Comparison of ENCODE assay signal across 32 cellular contexts in genomic region chr3:89624494-89624893, GRCh38.
DNase-seq lines count a peak whose midpoint lies in the region; ATAC-seq, FAIRE-seq and TF ChIP-seq lines count a peak whose summit lies in the region.
"Had no signal": no experiment of that assay in that cellular context is flagged by ENCODE, and none has a peak within 500 bp of the region (broad histone marks: within the 10 kb centered on the region; RNA-seq: fewer than 3 reads in every experiment).

No MANE protein-coding gene starts in this region.

- no peak for TF ChIP-seq CTCF in HepG2 (CRISPR knock-in tag; IDR thresholded peaks at IDR 0.05)
- TF ChIP-seq CTCF in right lobe of liver (IDR thresholded peaks at IDR 0.05), result no peak

- DNase-seq in DMS53 (lab: John Stamatoyannopoulos, UW) (peak; percentile 8), DMS53 treated with DMSO at 0.1 percent for 48 hours (lab: John Stamatoyannopoulos, UW; ENCODE audit: unreplicated experiment) (no peak), HepG2 (ENCODE audit: low spot score) (peak; percentile 68), right lobe of liver (no peak), HuH-7 (ENCODE audit: low spot score) (peak; percentile 7), DMS114 treated with DMSO at 0.1 percent for 48 hours (lab: John Stamatoyannopoulos, UW; ENCODE audit: unreplicated experiment) (no peak)
- DNase-seq: 8988T; ACHN; AML-193; BE2C; C1 segment of cervical spinal cord; Caco-2; Calu3; CD4-positive, alpha-beta memory T cell; CD4-positive, alpha-beta T cell; CD4-positive, CD25-positive, alpha-beta regulatory T cell; CD8-positive, alpha-beta memory T cell; CD8-positive, alpha-beta T cell; COR-L47; DMS 273 treated with DMSO at 0.1 percent for 48 hours; DMS153; DMS79; DMS79 treated with DMSO at 0.1 percent for 48 hours; DND-41; EL had no signal

- H3K27me3 ChIP-seq in HepG2 (ENCODE audit: control insufficient read depth in 1 of 2, insufficient read depth in 2 of 2, low read length in 2 of 2) (0 out of 5 replicates have a peak, but pooled peaks cover 0 to 3% of the 10 kb centered on the region in 2 experiments), right lobe of liver (no peaks in the 10 kb centered on the region)
- H3K27me3 ChIP-seq: BE2C; BLaER1; BLaER1 treated with 17β-estradiol and CSF1 and Interleukin-3, amounts not matched to agents 10 nM and 100 nM had no signal

- H3K4me1 ChIP-seq in HepG2 (ENCODE audit: insufficient read depth, low read length), result peaks cover 25% of the 10 kb centered on the region
- no peaks in the 10 kb centered on the region for H3K4me1 ChIP-seq in right lobe of liver
- H3K4me1 ChIP-seq: A549; BE2C; BLaER1; BLaER1 treated with 17β-estradiol and CSF1 and Interleukin-3, amounts not matched to agents 10 nM and 100 nM had no signal

- H4K20me1 ChIP-seq in HepG2 (ENCODE audit: insufficient read depth, low read length), result no peaks in the 10 kb centered on the region
- H4K20me1 ChIP-seq: BLaER1; BLaER1 treated with 17β-estradiol and CSF1 and Interleukin-3, amounts not matched to agents 10 nM and 100 nM had no signal

- in situ Hi-C loops in HepG2 (cut with HindIII; ENCODE audit: extremely low pct_ligation_motif_present, low pct_unique_long_range_greater_than_20kb), result no loop called here

- H3K9me3 ChIP-seq in HepG2 (ENCODE audit: low read length) (no peaks in the 10 kb centered on the region), right lobe of liver (no peaks in the 10 kb centered on the region)
- H3K9me3 ChIP-seq: A549; BE2C; BLaER1; BLaER1 treated with 17β-estradiol and CSF1 and Interleukin-3, amounts not matched to agents 10 nM and 100 nM; Caco-2 had no signal

- H3K4me2 ChIP-seq in HepG2 (ENCODE audit: low read depth, low read length), result 0 out of 2 replicates have a peak overlapping the region, but pooled peaks have one; percentile 12
- H3K4me2 ChIP-seq: A549; BLaER1; BLaER1 treated with 17β-estradiol and CSF1 and Interleukin-3, amounts not matched to agents 10 nM and 100 nM had no signal

- intact Hi-C loops in HepG2 (cut with micrococcal nuclease; ENCODE audit: unreplicated experiment) (no loop called here), right lobe of liver (cut with DNase I) (no loop called here)

- ATAC-seq in HepG2 (peak; percentile 79), right lobe of liver (no peak)
- ATAC-seq: A549; CD8-positive, alpha-beta T cell had no signal

- WGBS in HepG2 (ENCODE audit: low lambda C conversion rate), result 21% methylated on average over 4 of the region's 4 CpGs
- WGBS in right lobe of liver (ENCODE audit: insufficient coverage, low coverage, low lambda C conversion rate, missing lambda C conversion rate), result 51% methylated on average over 4 of the region's 4 CpGs

- no peak overlapping the region for H3K9ac ChIP-seq in HepG2 (ENCODE audit: insufficient read depth, low read depth, low read length)
- H3K9ac ChIP-seq: BLaER1; BLaER1 treated with 17β-estradiol and CSF1 and Interleukin-3, amounts not matched to agents 10 nM and 100 nM had no signal

- TF ChIP-seq RAD21 in HepG2 (CRISPR knock-in tag; IDR thresholded peaks at IDR 0.05), result no peak

- H3K36me3 ChIP-seq in HepG2 (replicated peaks in 1 of 2; ENCODE audit: control insufficient read depth in 1 of 2, insufficient read depth in 2 of 2, low read length in 2 of 2) (no peaks in the 10 kb centered on the region), right lobe of liver (no peaks in the 10 kb centered on the region)
- H3K36me3 ChIP-seq: BE2C; BLaER1; BLaER1 treated with 17β-estradiol and CSF1 and Interleukin-3, amounts not matched to agents 10 nM and 100 nM had no signal

- H3K27ac ChIP-seq in HepG2 (ENCODE audit: extremely low read length, insufficient read depth, low read length), result no peak overlapping the region
- no peak overlapping the region for H3K27ac ChIP-seq in right lobe of liver
- H3K27ac ChIP-seq: 22Rv1; A549; BLaER1; BLaER1 treated with 17β-estradiol and CSF1 and Interleukin-3, amounts not matched to agents 10 nM and 100 nM; C4-2B had no signal

- no peaks in the 10 kb centered on the region for H3K79me2 ChIP-seq in HepG2 (ENCODE audit: insufficient read depth, low read length)

- BruUV-seq in HepG2 (replicated peaks; lab: Mats Ljungman, UMichigan), result no TSS peak

- CTCF ChIA-PET in HepG2 (lab: Yijun Ruan, JAX; ENCODE audit: low intra/inter-chr PET ratio, low total read pairs), result no interaction called here

- no peak overlapping the region for H3K4me3 ChIP-seq in HepG2 (replicated peaks in 1 of 3; ENCODE audit: insufficient read depth in 1 of 3, low read depth in 2 of 3, low read length in 3 of 3)
- no peak overlapping the region for H3K4me3 ChIP-seq in right lobe of liver
- H3K4me3 ChIP-seq: A549; BLaER1; BLaER1 treated with 17β-estradiol and CSF1 and Interleukin-3, amounts not matched to agents 10 nM and 100 nM had no signal

- TF ChIP-seq EP300 in HepG2 (IDR thresholded peaks at IDR 0.05; ENCODE audit: low read depth in 2 of 2, low read length in 2 of 2) (peak in 1 of 2 experiments; percentile 39; a peak in 1 of 4 replicates), HepG2 (CRISPR knock-in tag; IDR thresholded peaks at IDR 0.05; ENCODE audit: borderline replicate concordance) (no peak)

- TF ChIP-seq POLR2A in HepG2 (IDR thresholded peaks at IDR 0.05; ENCODE audit: insufficient read depth in 1 of 2, low read depth in 2 of 2, low read length in 2 of 2) (no peak), right lobe of liver (IDR thresholded peaks at IDR 0.05) (no peak)

- POLR2A ChIA-PET in HepG2 (lab: Yijun Ruan, JAX), result no interaction called here

- no peak for FAIRE-seq in HepG2 (lab: Jason Lieb, UNC)
- FAIRE-seq: A549, D721Med, G401.6 had no signal

- H2AFZ ChIP-seq in HepG2 (ENCODE audit: low read length), result no peak overlapping the region

TF ChIP-seq in HepG2, 621 proteins besides CTCF, POLR2A, EP300 and RAD21 (continues in another document):
- no peak for TF ChIP-seq FOXA1 (IDR thresholded peaks at IDR 0.05)
- TF ChIP-seq FOXA1 (CRISPR knock-in tag; IDR thresholded peaks at IDR 0.05), result peak; percentile 37; the same call in 1 of the 2 replicates
- TF ChIP-seq, protein P1, sequence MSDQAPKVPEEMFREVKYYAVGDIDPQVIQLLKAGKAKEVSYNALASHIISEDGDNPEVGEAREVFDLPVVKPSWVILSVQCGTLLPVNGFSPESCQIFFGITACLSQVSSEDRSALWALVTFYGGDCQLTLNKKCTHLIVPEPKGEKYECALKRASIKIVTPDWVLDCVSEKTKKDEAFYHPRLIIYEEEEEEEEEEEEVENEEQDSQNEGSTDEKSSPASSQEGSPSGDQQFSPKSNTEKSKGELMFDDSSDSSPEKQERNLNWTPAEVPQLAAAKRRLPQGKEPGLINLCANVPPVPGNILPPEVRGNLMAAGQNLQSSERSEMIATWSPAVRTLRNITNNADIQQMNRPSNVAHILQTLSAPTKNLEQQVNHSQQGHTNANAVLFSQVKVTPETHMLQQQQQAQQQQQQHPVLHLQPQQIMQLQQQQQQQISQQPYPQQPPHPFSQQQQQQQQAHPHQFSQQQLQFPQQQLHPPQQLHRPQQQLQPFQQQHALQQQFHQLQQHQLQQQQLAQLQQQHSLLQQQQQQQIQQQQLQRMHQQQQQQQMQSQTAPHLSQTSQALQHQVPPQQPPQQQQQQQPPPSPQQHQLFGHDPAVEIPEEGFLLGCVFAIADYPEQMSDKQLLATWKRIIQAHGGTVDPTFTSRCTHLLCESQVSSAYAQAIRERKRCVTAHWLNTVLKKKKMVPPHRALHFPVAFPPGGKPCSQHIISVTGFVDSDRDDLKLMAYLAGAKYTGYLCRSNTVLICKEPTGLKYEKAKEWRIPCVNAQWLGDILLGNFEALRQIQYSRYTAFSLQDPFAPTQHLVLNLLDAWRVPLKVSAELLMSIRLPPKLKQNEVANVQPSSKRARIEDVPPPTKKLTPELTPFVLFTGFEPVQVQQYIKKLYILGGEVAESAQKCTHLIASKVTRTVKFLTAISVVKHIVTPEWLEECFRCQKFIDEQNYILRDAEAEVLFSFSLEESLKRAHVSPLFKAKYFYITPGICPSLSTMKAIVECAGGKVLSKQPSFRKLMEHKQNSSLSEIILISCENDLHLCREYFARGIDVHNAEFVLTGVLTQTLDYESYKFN (CRISPR knock-in tag; conservative IDR thresholded peaks at IDR 0.05), result 0 out of 2 replicates have a peak, but pooled peaks have one; percentile 25
- TF ChIP-seq, protein P2, sequence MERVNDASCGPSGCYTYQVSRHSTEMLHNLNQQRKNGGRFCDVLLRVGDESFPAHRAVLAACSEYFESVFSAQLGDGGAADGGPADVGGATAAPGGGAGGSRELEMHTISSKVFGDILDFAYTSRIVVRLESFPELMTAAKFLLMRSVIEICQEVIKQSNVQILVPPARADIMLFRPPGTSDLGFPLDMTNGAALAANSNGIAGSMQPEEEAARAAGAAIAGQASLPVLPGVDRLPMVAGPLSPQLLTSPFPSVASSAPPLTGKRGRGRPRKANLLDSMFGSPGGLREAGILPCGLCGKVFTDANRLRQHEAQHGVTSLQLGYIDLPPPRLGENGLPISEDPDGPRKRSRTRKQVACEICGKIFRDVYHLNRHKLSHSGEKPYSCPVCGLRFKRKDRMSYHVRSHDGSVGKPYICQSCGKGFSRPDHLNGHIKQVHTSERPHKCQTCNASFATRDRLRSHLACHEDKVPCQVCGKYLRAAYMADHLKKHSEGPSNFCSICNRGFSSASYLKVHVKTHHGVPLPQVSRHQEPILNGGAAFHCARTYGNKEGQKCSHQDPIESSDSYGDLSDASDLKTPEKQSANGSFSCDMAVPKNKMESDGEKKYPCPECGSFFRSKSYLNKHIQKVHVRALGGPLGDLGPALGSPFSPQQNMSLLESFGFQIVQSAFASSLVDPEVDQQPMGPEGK (CRISPR knock-in tag; IDR thresholded peaks at IDR 0.05), result peak; percentile 41; the same call in 1 of the 2 replicates
- TF ChIP-seq GATAD2A (CRISPR knock-in tag; IDR thresholded peaks at IDR 0.05), result peak; percentile 65
- TF ChIP-seq RARA (CRISPR knock-in tag; IDR thresholded peaks at IDR 0.05), result 0 out of 2 replicates have a peak, but pooled peaks have one; percentile 16
- no peak for TF ChIP-seq SOX6 (IDR thresholded peaks at IDR 0.05)
- peak; percentile 35; the same call in 1 of the 2 replicates for TF ChIP-seq SOX6 (CRISPR knock-in tag; IDR thresholded peaks at IDR 0.05)
- TF ChIP-seq ZNF772 (CRISPR knock-in tag; IDR thresholded peaks at IDR 0.05), result no peak
- no peak for TF ChIP-seq TRIM24 (CRISPR knock-in tag; IDR thresholded peaks at IDR 0.05)
- TF ChIP-seq, protein P3, sequence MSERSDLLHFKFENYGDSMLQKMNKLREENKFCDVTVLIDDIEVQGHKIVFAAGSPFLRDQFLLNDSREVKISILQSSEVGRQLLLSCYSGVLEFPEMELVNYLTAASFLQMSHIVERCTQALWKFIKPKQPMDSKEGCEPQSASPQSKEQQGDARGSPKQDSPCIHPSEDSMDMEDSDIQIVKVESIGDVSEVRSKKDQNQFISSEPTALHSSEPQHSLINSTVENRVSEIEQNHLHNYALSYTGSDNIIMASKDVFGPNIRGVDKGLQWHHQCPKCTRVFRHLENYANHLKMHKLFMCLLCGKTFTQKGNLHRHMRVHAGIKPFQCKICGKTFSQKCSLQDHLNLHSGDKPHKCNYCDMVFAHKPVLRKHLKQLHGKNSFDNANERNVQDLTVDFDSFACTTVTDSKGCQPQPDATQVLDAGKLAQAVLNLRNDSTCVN (CRISPR knock-in tag; IDR thresholded peaks at IDR 0.05; ENCODE audit: borderline replicate concordance), result peak; percentile 92

Comparison
In these comparisons a context has a peak if more than half of its experiments do, and no peak if none do; other contexts are left out.
1. DNase-seq: peak in DMS53 (single experiment), HepG2 (single experiment) and HuH-7 (single experiment); none in DMS53 treated with DMSO at 0.1 percent for 48 hours (single experiment), right lobe of liver (0 of 3) and DMS114 treated with DMSO at 0.1 percent for 48 hours (single experiment).